Comparison of ENCODE assay signal across 8 cellular contexts in genomic region chr11:11697796-11698195, GRCh38.
"Had no signal": no experiment of that assay in that cellular context is flagged by ENCODE, and none has a peak within 500 bp of the region (broad histone marks: within the 10 kb centered on the region; RNA-seq: fewer than 3 reads in every experiment).

No MANE protein-coding gene starts in this region.

- ATAC-seq: GM23338, HCT116 had no signal

- DNase-seq: GM23248, GOT3, H7, H9, HCEC 1CT, HFFc6 had no signal
